17 cellular contexts compared by ENCODE assay signal in genomic region chr12:113758165-113758924, GRCh38.
"Had no signal": no experiment of that assay in that cellular context is flagged by ENCODE, and none has a peak within 500 bp of the region (broad histone marks: within the 10 kb centered on the region; RNA-seq: fewer than 3 reads in every experiment).

No MANE protein-coding gene starts in this region.

- H3K4me1 ChIP-seq: lower lobe of right lung, parathyroid adenoma, right lobe of liver, stomach, testis, tibial artery had no signal

- H3K9ac ChIP-seq: parathyroid adenoma had no signal

- DNase-seq: dorsolateral prefrontal cortex; effector CD4-positive, alpha-beta T cell; left ventricle myocardium superior; lower lobe of right lung; natural killer cell; right lobe of liver; small intestine; stimulated activated CD4-positive, alpha-beta T cell treated with anti-CD3 and anti-CD28 coated beads, Interleukin-15, amount 100 ng/mL, for 24 hours; stimulated activated CD4-positive, alpha-beta T cell treated with anti-CD3 and anti-CD28 coated beads, Interleukin-2, amount 100 ng/mL, for 48 hours; stimulated activated naive CD4-positive, alpha-beta T cell treated with Interleukin-2 at 50 U/mL for 16 hours; stomach; testis; tibial artery had no signal

- H3K4me3 ChIP-seq: dorsolateral prefrontal cortex, lower lobe of right lung, right lobe of liver, stomach, testis, tibial artery had no signal

- H3K36me3 ChIP-seq: lower lobe of right lung, right lobe of liver, stomach, tibial artery had no signal

- FAIRE-seq: colon, frontal cortex, keratinocyte, small intestine had no signal

- H3K27ac ChIP-seq: lower lobe of right lung, parathyroid adenoma, right lobe of liver, stomach, testis, tibial artery had no signal

- H3K27me3 ChIP-seq: right lobe of liver, testis had no signal

- H3K9me3 ChIP-seq: lower lobe of right lung, right lobe of liver, stomach, testis had no signal
